ENCODE assay signal across 10 cellular contexts in genomic region chr12:115135800-115136211, GRCh38.
DNase-seq lines count a peak whose midpoint lies in the region; ATAC-seq and TF ChIP-seq lines count a peak whose summit lies in the region.
"Had no signal": no experiment of that assay in that cellular context is flagged by ENCODE, and none has a peak within 500 bp of the region (broad histone marks: within the 10 kb centered on the region; RNA-seq: fewer than 3 reads in every experiment).

No MANE protein-coding gene starts in this region.

- H2AFZ ChIP-seq in GM23338: peak overlapping the region; percentile 83; the same call in 1 of the 2 replicates

- in situ Hi-C loops in brain microvascular endothelial cell (cut with HindIII; ENCODE audit: low pct_ligation_motif_present, low sequenced_read_pairs): no loop called here

- H3K4me1 Mint-ChIP-seq in GM23338: no peaks in the 10 kb centered on the region; the same call in 2 of the 3 replicates
- no peaks in the 10 kb centered on the region for H3K4me1 Mint-ChIP-seq in activated T-helper 2 cell treated with anti-CD3 and anti-CD28 coated beads, Interferon-gamma antibody, Interleukin-2, Interleukin-4, amounts not matched to agents 10 μg/mL and 5 μg/mL and 100 μg/mL, durations not matched to agents 14 hours and 24 hours and 36 hours (ENCODE audit: low read depth)

- H3K4me3 ChIP-seq in GM23338 (no peak overlapping the region), brain microvascular endothelial cell (ENCODE audit: low read depth, low read length) (no peak overlapping the region)

- intact Hi-C loops in activated T-helper 2 cell treated with anti-CD3 and anti-CD28 coated beads, Interferon-gamma antibody, Interleukin-2, Interleukin-4, amounts not matched to agents 10 μg/mL and 5 μg/mL and 100 μg/mL, durations not matched to agents 14 hours and 24 hours and 36 hours (cut with micrococcal nuclease): no loop called here

- no peak overlapping the region for H3K27ac ChIP-seq in GM23338 (ENCODE audit: low read depth)
- H3K27ac ChIP-seq in brain microvascular endothelial cell: no peak overlapping the region

- no peak for DNase-seq in GM23338 (ENCODE audit: low spot score)
- DNase-seq in brain microvascular endothelial cell: peak; percentile 25
- DNase-seq in inferior parietal cortex (ENCODE audit: extremely low spot score): peak; percentile 42
- peak; percentile 51 for DNase-seq in smooth muscle cell of the brain vasculature (ENCODE audit: low read depth, low spot score)
- DNase-seq in activated T-helper 2 cell treated with anti-CD3 and anti-CD28 coated beads, Interferon-gamma antibody, Interleukin-2, Interleukin-4, amounts not matched to agents 10 μg/mL and 5 μg/mL and 100 μg/mL, durations not matched to agents 14 hours and 24 hours and 36 hours (ENCODE audit: low spot score): no peak
- DNase-seq in activated CD4-positive, alpha-beta T cell treated with anti-CD3 and anti-CD28 coated beads for 4 hours: no peak
- no peak for DNase-seq in dermis blood vessel endothelial cell
- DNase-seq: activated T-cell treated with anti-CD3 and anti-CD28 coated beads, Interleukin-2, amount 50 U/mL, for 4 hours; Kasumi-1 had no signal

- no peak overlapping the region for H3K4me3 Mint-ChIP-seq in GM23338
- H3K4me3 Mint-ChIP-seq in activated T-helper 2 cell treated with anti-CD3 and anti-CD28 coated beads, Interferon-gamma antibody, Interleukin-2, Interleukin-4, amounts not matched to agents 10 μg/mL and 5 μg/mL and 100 μg/mL, durations not matched to agents 14 hours and 24 hours and 36 hours (ENCODE audit: low read depth): no peak overlapping the region
- H3K4me3 Mint-ChIP-seq: activated T-cell treated with anti-CD3 and anti-CD28 coated beads, Interleukin-2, amount 50 U/mL, for 4 hours had no signal

- no peak overlapping the region for H3K27ac Mint-ChIP-seq in GM23338
- H3K27ac Mint-ChIP-seq in activated T-helper 2 cell treated with anti-CD3 and anti-CD28 coated beads, Interferon-gamma antibody, Interleukin-2, Interleukin-4, amounts not matched to agents 10 μg/mL and 5 μg/mL and 100 μg/mL, durations not matched to agents 14 hours and 24 hours and 36 hours: no peak overlapping the region

- H3K27me3 Mint-ChIP-seq in GM23338 (ENCODE audit: insufficient read depth, low read depth, poor library complexity): no peaks in the 10 kb centered on the region
- no peaks in the 10 kb centered on the region for H3K27me3 Mint-ChIP-seq in activated T-helper 2 cell treated with anti-CD3 and anti-CD28 coated beads, Interferon-gamma antibody, Interleukin-2, Interleukin-4, amounts not matched to agents 10 μg/mL and 5 μg/mL and 100 μg/mL, durations not matched to agents 14 hours and 24 hours and 36 hours (ENCODE audit: low read depth)

- H3K36me3 Mint-ChIP-seq in GM23338 (ENCODE audit: low read depth): no peaks in the 10 kb centered on the region
- H3K36me3 Mint-ChIP-seq in activated T-helper 2 cell treated with anti-CD3 and anti-CD28 coated beads, Interferon-gamma antibody, Interleukin-2, Interleukin-4, amounts not matched to agents 10 μg/mL and 5 μg/mL and 100 μg/mL, durations not matched to agents 14 hours and 24 hours and 36 hours (ENCODE audit: low read depth): no peaks in the 10 kb centered on the region

- H3K79me2 ChIP-seq in GM23338 (replicated peaks; ENCODE audit: insufficient read depth): no peaks in the 10 kb centered on the region

- H3K9me2 ChIP-seq in GM23338 (ENCODE audit: insufficient read depth): peaks cover 3% of the 10 kb centered on the region; the same call in 1 of the 2 replicates

- H3K4me1 ChIP-seq in GM23338 (ENCODE audit: insufficient read depth): no peaks in the 10 kb centered on the region

- H3F3A ChIP-seq in GM23338 (replicated peaks; ENCODE audit: low read depth): no peaks in the 10 kb centered on the region

- H4K20me1 ChIP-seq in GM23338 (replicated peaks; ENCODE audit: insufficient read depth): no peaks in the 10 kb centered on the region

- ATAC-seq in GM23338: no peak
- ATAC-seq in activated CD4-positive, CD25-positive, alpha-beta regulatory T cell treated with anti-CD3 and anti-CD28 coated beads, Interleukin-2, amount 50 U/mL, for 24 hours: no peak
- ATAC-seq: activated T-cell treated with anti-CD3 and anti-CD28 coated beads, Interleukin-2, amount 50 U/mL, for 4 hours had no signal

- H3K4me2 ChIP-seq in GM23338: no peak overlapping the region

- H3K9me3 Mint-ChIP-seq in GM23338: no peaks in the 10 kb centered on the region
- H3K9me3 Mint-ChIP-seq in activated T-helper 2 cell treated with anti-CD3 and anti-CD28 coated beads, Interferon-gamma antibody, Interleukin-2, Interleukin-4, amounts not matched to agents 10 μg/mL and 5 μg/mL and 100 μg/mL, durations not matched to agents 14 hours and 24 hours and 36 hours: peaks cover 8% of the 10 kb centered on the region

- H3K27me3 ChIP-seq in GM23338 (ENCODE audit: insufficient read depth): no peaks in the 10 kb centered on the region
- H3K27me3 ChIP-seq in brain microvascular endothelial cell (replicated peaks): no peaks in the 10 kb centered on the region

- H3K36me3 ChIP-seq in GM23338 (ENCODE audit: insufficient read depth) (no peaks in the 10 kb centered on the region), brain microvascular endothelial cell (replicated peaks) (no peaks in the 10 kb centered on the region)

- no peak for TF ChIP-seq CTCF in GM23338 (conservative IDR thresholded peaks at IDR 0.05; ENCODE audit: low read depth in 2 of 2)
- TF ChIP-seq CTCF in brain microvascular endothelial cell (IDR thresholded peaks at IDR 0.05; ENCODE audit: low read depth, low read length, missing control alignments): no peak

TF ChIP-seq in GM23338, 12 proteins besides CTCF, POLR2A, EP300 and RAD21 (continues in another document):
- TF ChIP-seq, protein P1, sequence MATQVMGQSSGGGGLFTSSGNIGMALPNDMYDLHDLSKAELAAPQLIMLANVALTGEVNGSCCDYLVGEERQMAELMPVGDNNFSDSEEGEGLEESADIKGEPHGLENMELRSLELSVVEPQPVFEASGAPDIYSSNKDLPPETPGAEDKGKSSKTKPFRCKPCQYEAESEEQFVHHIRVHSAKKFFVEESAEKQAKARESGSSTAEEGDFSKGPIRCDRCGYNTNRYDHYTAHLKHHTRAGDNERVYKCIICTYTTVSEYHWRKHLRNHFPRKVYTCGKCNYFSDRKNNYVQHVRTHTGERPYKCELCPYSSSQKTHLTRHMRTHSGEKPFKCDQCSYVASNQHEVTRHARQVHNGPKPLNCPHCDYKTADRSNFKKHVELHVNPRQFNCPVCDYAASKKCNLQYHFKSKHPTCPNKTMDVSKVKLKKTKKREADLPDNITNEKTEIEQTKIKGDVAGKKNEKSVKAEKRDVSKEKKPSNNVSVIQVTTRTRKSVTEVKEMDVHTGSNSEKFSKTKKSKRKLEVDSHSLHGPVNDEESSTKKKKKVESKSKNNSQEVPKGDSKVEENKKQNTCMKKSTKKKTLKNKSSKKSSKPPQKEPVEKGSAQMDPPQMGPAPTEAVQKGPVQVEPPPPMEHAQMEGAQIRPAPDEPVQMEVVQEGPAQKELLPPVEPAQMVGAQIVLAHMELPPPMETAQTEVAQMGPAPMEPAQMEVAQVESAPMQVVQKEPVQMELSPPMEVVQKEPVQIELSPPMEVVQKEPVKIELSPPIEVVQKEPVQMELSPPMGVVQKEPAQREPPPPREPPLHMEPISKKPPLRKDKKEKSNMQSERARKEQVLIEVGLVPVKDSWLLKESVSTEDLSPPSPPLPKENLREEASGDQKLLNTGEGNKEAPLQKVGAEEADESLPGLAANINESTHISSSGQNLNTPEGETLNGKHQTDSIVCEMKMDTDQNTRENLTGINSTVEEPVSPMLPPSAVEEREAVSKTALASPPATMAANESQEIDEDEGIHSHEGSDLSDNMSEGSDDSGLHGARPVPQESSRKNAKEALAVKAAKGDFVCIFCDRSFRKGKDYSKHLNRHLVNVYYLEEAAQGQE (IDR thresholded peaks at IDR 0.05; ENCODE audit: unreplicated experiment): no peak
- TF ChIP-seq ZNF114 (CRISPR knock-in tag; IDR thresholded peaks at IDR 0.05): no peak
- no peak for TF ChIP-seq JUNB (IDR thresholded peaks at IDR 0.05; ENCODE audit: unreplicated experiment)
- TF ChIP-seq POLR2AphosphoS5 (IDR thresholded peaks at IDR 0.05; ENCODE audit: low read depth): no peak
- TF ChIP-seq, protein P2, sequence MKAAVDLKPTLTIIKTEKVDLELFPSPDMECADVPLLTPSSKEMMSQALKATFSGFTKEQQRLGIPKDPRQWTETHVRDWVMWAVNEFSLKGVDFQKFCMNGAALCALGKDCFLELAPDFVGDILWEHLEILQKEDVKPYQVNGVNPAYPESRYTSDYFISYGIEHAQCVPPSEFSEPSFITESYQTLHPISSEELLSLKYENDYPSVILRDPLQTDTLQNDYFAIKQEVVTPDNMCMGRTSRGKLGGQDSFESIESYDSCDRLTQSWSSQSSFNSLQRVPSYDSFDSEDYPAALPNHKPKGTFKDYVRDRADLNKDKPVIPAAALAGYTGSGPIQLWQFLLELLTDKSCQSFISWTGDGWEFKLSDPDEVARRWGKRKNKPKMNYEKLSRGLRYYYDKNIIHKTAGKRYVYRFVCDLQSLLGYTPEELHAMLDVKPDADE (IDR thresholded peaks at IDR 0.05): no peak
- TF ChIP-seq EZH2 (IDR thresholded peaks at IDR 0.05; ENCODE audit: low read depth, unreplicated experiment): no peak

Comparison
In these comparisons a context has a peak if more than half of its experiments do, and no peak if none do; other contexts are left out.
1. DNase-seq: peak in brain microvascular endothelial cell (single experiment), inferior parietal cortex (single experiment) and smooth muscle cell of the brain vasculature (single experiment); none in GM23338 (single experiment), activated T-helper 2 cell treated with anti-CD3 and anti-CD28 coated beads, Interferon-gamma antibody, Interleukin-2, Interleukin-4, amounts not matched to agents 10 μg/mL and 5 μg/mL and 100 μg/mL, durations not matched to agents 14 hours and 24 hours and 36 hours (single experiment), activated CD4-positive, alpha-beta T cell treated with anti-CD3 and anti-CD28 coated beads for 4 hours (0 of 2) and dermis blood vessel endothelial cell (single experiment).